8 cellular contexts compared by ENCODE assay signal in the genomic region with DNA sequence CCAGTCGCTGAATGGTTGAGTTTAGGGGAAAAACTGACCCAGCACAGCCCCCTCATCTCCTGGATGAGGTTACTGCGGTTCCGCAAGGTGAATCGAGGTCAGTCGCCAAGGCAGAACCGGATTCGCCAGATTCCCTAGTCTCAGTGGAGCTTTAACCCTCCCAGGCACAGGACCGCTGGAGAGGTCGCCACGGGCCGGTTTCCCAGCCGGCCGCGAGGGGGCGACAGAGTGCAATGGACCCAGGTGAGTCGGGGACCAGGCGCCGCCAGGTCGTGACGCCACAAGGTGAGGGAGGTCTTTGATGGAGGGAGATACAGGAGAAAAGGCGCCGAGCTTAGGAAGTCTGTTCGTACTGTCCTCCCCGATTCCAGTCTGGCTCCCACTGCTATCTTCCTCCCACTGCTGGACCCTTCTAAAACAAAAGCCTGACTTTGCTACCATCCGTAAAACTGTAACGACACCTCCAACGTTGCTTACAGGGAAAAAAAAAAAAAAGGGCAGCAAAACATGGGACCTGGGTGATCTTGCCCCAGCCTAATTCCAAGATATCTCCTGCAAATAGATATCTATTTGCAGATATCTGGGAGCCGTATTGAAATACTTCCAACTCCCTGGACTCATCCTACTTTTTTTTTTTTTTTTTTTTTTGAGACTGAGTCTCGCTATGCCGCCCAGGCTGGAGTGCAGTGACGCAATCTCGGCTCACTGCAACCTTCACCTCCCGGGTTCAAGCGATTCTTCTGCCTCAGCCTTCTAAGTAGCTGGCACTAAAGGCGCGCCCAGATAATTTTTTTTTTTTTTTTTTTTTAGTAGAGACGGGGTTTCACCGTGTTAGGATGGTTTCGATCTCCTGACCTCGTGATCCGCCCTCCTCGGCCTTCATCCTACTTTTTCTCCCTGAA. TPM values are rescaled to one million over a fixed set of nuclear protein-coding genes. Genes with fewer than 3 reads are reported as not detected.
DNase-seq lines count a peak whose midpoint lies in the region; ATAC-seq and TF ChIP-seq lines count a peak whose summit lies in the region.

No MANE protein-coding gene starts in this region.

- H3K4me3 ChIP-seq in left lung: peak overlapping the region; percentile 96 to 99

- DNase-seq in CMK (ENCODE audit: low read depth) (peak; percentile 31), NCI-H524 (lab: John Stamatoyannopoulos, UW) (peak; percentile 77 to 81), dermis blood vessel endothelial cell (peak; percentile 80), left lung (peak; percentile 92 to 97), GF-D8 (lab: John Stamatoyannopoulos, UW) (no peak)
- DNase-seq in activated CD4-positive, alpha-beta T cell treated with anti-CD3 and anti-CD28 coated beads, Interleukin-2, amount 50 U/mL, for 1 hour: peak; percentile 94
- DNase-seq in stimulated activated CD4-positive, alpha-beta T cell treated with anti-CD3 and anti-CD28 coated beads, Interleukin-2, amount 100 ng/mL, for 4 hours (ENCODE audit: low read depth): peak; percentile 88

- H3K27ac ChIP-seq in left lung: peak overlapping the region; percentile 95 to 98

- no peaks in the 10 kb centered on the region for H3K36me3 ChIP-seq in left lung

- peak; percentile 27 for ATAC-seq in HG02798 (IDR thresholded peaks at IDR 0.05; ENCODE audit: poor library complexity, unreplicated experiment)
- ATAC-seq in left lung: peak; percentile 64

- no peaks in the 10 kb centered on the region for H3K9me3 ChIP-seq in left lung

- TF ChIP-seq CTCF in left lung (IDR thresholded peaks at IDR 0.05): peak; percentile 97 to 99

- no peaks in the 10 kb centered on the region for H3K27me3 ChIP-seq in left lung

- peaks cover 13 to 46% of the 10 kb centered on the region in 2 donors for H3K4me1 ChIP-seq in left lung

- intact Hi-C loops in left lung (cut with DNase I): no loop called here

RNA-seq across cellular contexts. Expression of gene GGA1, which starts 1.4 kb away (rescaled TPM):
- total RNA-seq in dermis blood vessel endothelial cell: 48.3 and 55.3 TPM in 2 replicates
- total RNA-seq in left lung: 10 to 100 TPM; 53.0 to 64.3 TPM

RNA-seq across cellular contexts. Expression of gene LGALS2, which starts 27.4 kb away (rescaled TPM):
- total RNA-seq in dermis blood vessel endothelial cell (not detected in 2 replicates), left lung (under 1 TPM in 1 of 2 donors, not detected in 1; 0.61 TPM)

RNA-seq across cellular contexts. Expression of gene SH3BP1, which starts 32.2 kb away (rescaled TPM):
- total RNA-seq in dermis blood vessel endothelial cell (0.85 and 2.7 TPM in 2 replicates), left lung (10 to 100 TPM; 14.0 to 40.7 TPM)

RNA-seq across cellular contexts. Expression of gene CDC42EP1, which starts 47.0 kb away (rescaled TPM):
- total RNA-seq in dermis blood vessel endothelial cell: 22.6 and 25.8 TPM in 2 replicates
- 10 to 100 TPM; 74.0 to 84.3 TPM for total RNA-seq in left lung

RNA-seq across cellular contexts. Expression of gene PDXP, which starts 51.3 kb away (rescaled TPM):
- total RNA-seq in dermis blood vessel endothelial cell (9.0 and 13.3 TPM in 2 replicates), left lung (10 to 100 TPM in 1 of 2 donors, 1 to 10 TPM in 1; 8.3 to 10.1 TPM)
